In the genomic region with DNA sequence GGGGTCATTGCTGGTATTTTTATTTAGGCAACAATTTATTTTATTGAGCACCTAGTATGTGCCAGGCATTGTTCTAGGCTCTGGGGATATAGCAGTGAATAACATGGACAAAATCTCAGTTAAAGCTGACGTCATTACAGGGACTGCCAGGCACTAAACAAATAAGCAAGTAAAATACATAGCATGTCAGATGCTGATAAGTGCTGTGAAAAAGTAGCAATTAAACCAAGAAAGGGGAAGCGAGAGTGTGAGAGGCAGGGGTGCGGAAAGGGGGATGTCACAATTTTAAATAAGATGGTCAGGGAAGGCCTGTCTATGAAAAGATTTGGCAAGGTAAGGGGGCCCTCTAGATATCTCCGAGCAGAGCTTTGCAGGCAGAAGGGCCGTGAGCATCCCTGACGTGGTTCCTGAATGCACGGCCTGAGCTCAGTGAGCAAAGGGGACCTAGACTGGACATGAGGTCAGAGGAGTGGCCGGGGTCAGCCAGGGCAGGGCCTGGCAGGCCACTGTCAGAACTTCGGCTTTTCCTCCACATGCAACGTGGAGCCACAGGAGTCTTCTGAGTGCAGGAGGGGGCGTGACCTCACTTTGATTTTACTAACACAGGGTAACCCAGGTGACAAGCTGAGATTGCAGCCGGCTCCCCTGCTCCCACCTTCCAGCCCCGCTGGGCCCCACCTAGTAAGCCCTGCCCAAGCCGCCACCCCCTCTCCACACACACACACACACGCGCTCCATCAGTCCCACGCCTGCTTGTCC, we compare ENCODE assay signal across 1 cellular context.
TF ChIP-seq lines count a peak whose summit lies in the region.

No MANE protein-coding gene starts in this region.

TF ChIP-seq in GM12878, 131 proteins besides CTCF, POLR2A, EP300 and RAD21 (continued from another document):
- TF ChIP-seq PAX5 (IDR thresholded peaks at IDR 0.05; ENCODE audit: borderline replicate concordance, low read depth, low read length) (peak; percentile 98), NR2C1 (IDR thresholded peaks at IDR 0.05) (no peak), ZBTB33 (IDR thresholded peaks at IDR 0.05) (no peak), PML (IDR thresholded peaks at IDR 0.05; ENCODE audit: low read length) (no peak), MLLT1 (IDR thresholded peaks at IDR 0.05) (no peak), ZSCAN29 (IDR thresholded peaks at IDR 0.05) (no peak), ZBED1 (IDR thresholded peaks at IDR 0.05; ENCODE audit: borderline replicate concordance) (no peak), BMI1 (IDR thresholded peaks at IDR 0.05; ENCODE audit: borderline replicate concordance) (peak; percentile 79), IRF3 (IDR thresholded peaks at IDR 0.05) (no peak), KAT2A (conservative IDR thresholded peaks at IDR 0.05; ENCODE audit: control insufficient read depth, low read depth, low read length) (no peak), E2F4 (IDR thresholded peaks at IDR 0.05; ENCODE audit: low read depth, low read length) (no peak), EZH2 (IDR thresholded peaks at IDR 0.05; ENCODE audit: borderline replicate concordance, control insufficient read depth, low read depth, low read length) (no peak), SIN3A (IDR thresholded peaks at IDR 0.05; ENCODE audit: low read depth, low read length) (no peak), JUNB (IDR thresholded peaks at IDR 0.05) (peak; percentile 18; the same call in 1 of the 2 replicates), RAD51 (IDR thresholded peaks at IDR 0.05) (no peak; the same call in 1 of the 2 replicates), STAT3 (IDR thresholded peaks at IDR 0.05; ENCODE audit: low read depth, low read length) (no peak), FOXK2 (IDR thresholded peaks at IDR 0.05) (no peak), BRCA1 (IDR thresholded peaks at IDR 0.05; ENCODE audit: low read depth, low read length) (no peak), ZNF207 (IDR thresholded peaks at IDR 0.05; ENCODE audit: borderline replicate concordance) (peak; percentile 41), IKZF2 (IDR thresholded peaks at IDR 0.05) (peak; percentile 84 to 85), NFIC (IDR thresholded peaks at IDR 0.05; ENCODE audit: low read depth, low read length) (peak; percentile 64; the same call in 1 of the 2 replicates), NR2F1 (conservative IDR thresholded peaks at IDR 0.05) (peak; percentile 89), MEF2B (IDR thresholded peaks at IDR 0.05; ENCODE audit: partially characterized antibody, poor library complexity, severe bottlenecking) (peak; percentile 53), SP1 (IDR thresholded peaks at IDR 0.05; ENCODE audit: low read depth, low read length) (no peak), RUNX3 (IDR thresholded peaks at IDR 0.05; ENCODE audit: low read length) (peak; percentile 63)
- TF ChIP-seq, protein P1, sequence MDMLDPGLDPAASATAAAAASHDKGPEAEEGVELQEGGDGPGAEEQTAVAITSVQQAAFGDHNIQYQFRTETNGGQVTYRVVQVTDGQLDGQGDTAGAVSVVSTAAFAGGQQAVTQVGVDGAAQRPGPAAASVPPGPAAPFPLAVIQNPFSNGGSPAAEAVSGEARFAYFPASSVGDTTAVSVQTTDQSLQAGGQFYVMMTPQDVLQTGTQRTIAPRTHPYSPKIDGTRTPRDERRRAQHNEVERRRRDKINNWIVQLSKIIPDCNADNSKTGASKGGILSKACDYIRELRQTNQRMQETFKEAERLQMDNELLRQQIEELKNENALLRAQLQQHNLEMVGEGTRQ (IDR thresholded peaks at IDR 0.05; ENCODE audit: borderline replicate concordance, low read depth, low read length): no peak
